29 cellular contexts compared by ENCODE assay signal in genomic region chr7:130288829-130289228, GRCh38. TPM values are rescaled to one million over a fixed set of nuclear protein-coding genes. Genes with fewer than 3 reads are reported as not detected.
A peak's percentile ranks its signal among the peaks of the same experiment; 100 is the strongest.
DNase-seq lines count a peak whose midpoint lies in the region; ATAC-seq and TF ChIP-seq lines count a peak whose summit lies in the region.
"Had no signal": no experiment of that assay in that cellular context is flagged by ENCODE, and none has a peak within 500 bp of the region (broad histone marks: within the 10 kb centered on the region; RNA-seq: fewer than 3 reads in every experiment).

No MANE protein-coding gene starts in this region.

- peaks cover 47% of the 10 kb centered on the region for H3K4me1 ChIP-seq in PC-9 (replicated peaks; ENCODE audit: insufficient read depth)
- H3K4me1 ChIP-seq: esophagus muscularis mucosa, gastroesophageal sphincter, lower lobe of right lung had no signal

- peaks cover 29% of the 10 kb centered on the region for H3F3A ChIP-seq in PC-9 (ENCODE audit: insufficient read depth, low read depth)

- BruUV-seq in Calu3 (replicated peaks; lab: Mats Ljungman, UMichigan): no TSS peak
- no TSS peak for BruUV-seq in PC-9 (replicated peaks; lab: Mats Ljungman, UMichigan)

- no peaks in the 10 kb centered on the region for H3K79me2 ChIP-seq in PC-9 (ENCODE audit: low read depth)

- CTCF ChIA-PET in Calu3 (lab: Charles Lee) (no interaction called here), PC-9 (lab: Charles Lee) (no interaction called here)

- H3K4me1 Mint-ChIP-seq in Calu3 (ENCODE audit: low read depth, unreplicated experiment): peaks cover 7% of the 10 kb centered on the region
- H3K4me1 Mint-ChIP-seq: activated naive CD8-positive, alpha-beta T cell treated with anti-CD3 and anti-CD28 coated beads, Interleukin-2, amount 10 ng/mL, durations not matched to agents 7 days and 5 days had no signal

- no peaks in the 10 kb centered on the region for H3K9me3 Mint-ChIP-seq in Calu3 (ENCODE audit: low read depth, unreplicated experiment)

- H3K27me3 Mint-ChIP-seq in Calu3 (ENCODE audit: unreplicated experiment): peaks cover 10% of the 10 kb centered on the region
- H3K27me3 Mint-ChIP-seq: CD4-positive, alpha-beta T cell had no signal

- H3K27me3 ChIP-seq in PC-9 (ENCODE audit: insufficient read depth, low read depth): no peaks in the 10 kb centered on the region
- H3K27me3 ChIP-seq: esophagus muscularis mucosa, gastroesophageal sphincter, SJSA1, suprapubic skin, vagina had no signal

- peak; percentile 64 for ATAC-seq in esophagus mucosa
- ATAC-seq: gastroesophageal sphincter, lower lobe of right lung, Panc1, T-helper 17 cell had no signal

- H3K36me3 ChIP-seq in PC-9 (ENCODE audit: low read depth): no peaks in the 10 kb centered on the region
- H3K36me3 ChIP-seq: esophagus muscularis mucosa, gastroesophageal sphincter, lower lobe of right lung, SJSA1, suprapubic skin, vagina had no signal

- POLR2A ChIA-PET in PC-9 (lab: Charles Lee; ENCODE audit: unreplicated experiment): interaction anchor here (0.6 kb wide), 1 partner anchor 218 kb away, joined by 3 read pairs; the partner anchor contains the start of gene KLHDC10

- H3K4me3 ChIP-seq in PC-9: no peak overlapping the region
- H3K4me3 ChIP-seq: esophagus muscularis mucosa, gastroesophageal sphincter, lower lobe of right lung, SJSA1, suprapubic skin, vagina had no signal

- H3K36me3 Mint-ChIP-seq in Calu3 (ENCODE audit: insufficient read depth, unreplicated experiment): no peaks in the 10 kb centered on the region
- H3K36me3 Mint-ChIP-seq: activated naive CD8-positive, alpha-beta T cell treated with anti-CD3 and anti-CD28 coated beads, Interleukin-2, amount 10 ng/mL, durations not matched to agents 7 days and 5 days had no signal

- H3K9me2 ChIP-seq in PC-9 (ENCODE audit: insufficient read depth): no peaks in the 10 kb centered on the region

- intact Hi-C loops in Calu3 (cut with micrococcal nuclease; ENCODE audit: unreplicated experiment) (no loop called here), PC-9 (cut with micrococcal nuclease; ENCODE audit: unreplicated experiment) (no loop called here)

- H3K4me2 ChIP-seq in PC-9: peak overlapping the region; percentile 8; the same call in 1 of the 2 replicates

- no peak overlapping the region for H3K27ac Mint-ChIP-seq in Calu3 (ENCODE audit: unreplicated experiment)
- H3K27ac Mint-ChIP-seq: activated naive CD8-positive, alpha-beta T cell treated with anti-CD3 and anti-CD28 coated beads, Interleukin-2, amount 10 ng/mL, durations not matched to agents 7 days and 5 days; CD4-positive, alpha-beta T cell; T-helper 17 cell had no signal

- H3K9me3 ChIP-seq in PC-9 (ENCODE audit: insufficient read depth, low read depth): peaks cover 3% of the 10 kb centered on the region; the same call in 1 of the 2 replicates
- H3K9me3 ChIP-seq: esophagus muscularis mucosa, gastroesophageal sphincter, lower lobe of right lung, SJSA1, suprapubic skin, vagina had no signal

- peak; percentile 2 for DNase-seq in Calu3
- peak; percentile 27 for DNase-seq in LHCN-M2 (ENCODE audit: low read depth)
- DNase-seq in PC-9: peak in 1 of 2 experiments; percentile 29
- no peak for DNase-seq in NCI-H187 treated with DMSO at 0.1 percent for 48 hours (lab: John Stamatoyannopoulos, UW)
- no peak for DNase-seq in NCI-H2029 treated with DMSO at 0.1 percent for 48 hours (lab: John Stamatoyannopoulos, UW)
- DNase-seq in activated T-cell treated with anti-CD3 and anti-CD28 coated beads, Interleukin-2, amount 50 U/mL, for 1 hour: no peak
- DNase-seq: activated CD8-positive, alpha-beta memory T cell treated with anti-CD3 and anti-CD28 coated beads, Interleukin-2, amount 50 U/mL, for 4 hours; activated naive CD8-positive, alpha-beta T cell treated with anti-CD3 and anti-CD28 coated beads, Interleukin-2, amount 10 ng/mL, durations not matched to agents 7 days and 5 days; CD4-positive, alpha-beta T cell; effector CD4-positive, alpha-beta T cell; HCEC 1CT; islet precursor cell; KBM-7; lower lobe of right lung; NCI-H1092; NCI-H2081 treated with DMSO at 0.1 percent for 48 hours; NCI-H774; stimulated activated CD4-positive, alpha-beta T cell treated with anti-CD3 and anti-CD28 coated beads, Interleukin-1b, Interleukin-23, amount 100 ng/mL, for 48 hours; T-helper 17 cell had no signal

- H4K20me1 ChIP-seq in PC-9 (ENCODE audit: insufficient read depth): no peaks in the 10 kb centered on the region

- TF ChIP-seq CTCF in Calu3 (IDR thresholded peaks at IDR 0.05; ENCODE audit: unreplicated experiment) (no peak), PC-9 (conservative IDR thresholded peaks at IDR 0.05) (no peak)

- H3K4me3 Mint-ChIP-seq in Calu3 (ENCODE audit: low read depth, unreplicated experiment): no peak overlapping the region
- H3K4me3 Mint-ChIP-seq: activated naive CD8-positive, alpha-beta T cell treated with anti-CD3 and anti-CD28 coated beads, Interleukin-2, amount 10 ng/mL, durations not matched to agents 7 days and 5 days; CD4-positive, alpha-beta T cell; T-helper 17 cell had no signal

- no peak overlapping the region for H3K27ac ChIP-seq in PC-9
- H3K27ac ChIP-seq: esophagus muscularis mucosa, gastroesophageal sphincter, lower lobe of right lung, SJSA1, suprapubic skin, vagina had no signal

- no peak overlapping the region for H2AFZ ChIP-seq in PC-9

RNA-seq across cellular contexts. Expression of gene CPA4, which starts 4.1 kb away (rescaled TPM):
- total RNA-seq in Calu3 (2022): not detected in 2 replicates
- 90.5 and 118 TPM in 2 replicates for total RNA-seq in LHCN-M2 (2014; rRNA removed)
- 238 TPM for polyA plus RNA-seq in LHCN-M2 (2012)
- 4.2 and 9.8 TPM in 2 replicates for total RNA-seq in PC-9 (2021)
- total RNA-seq in esophagus mucosa: 9.4 TPM
- total RNA-seq: activated naive CD8-positive, alpha-beta T cell treated with anti-CD3 and anti-CD28 coated beads, Interleukin-2, amount 10 ng/mL, durations not matched to agents 7 days and 5 days; CD4-positive, alpha-beta T cell; esophagus muscularis mucosa; lower lobe of right lung; T-helper 17 cell had no signal

RNA-seq across cellular contexts. Expression of gene CPA2, which starts 22.2 kb away (rescaled TPM):
- total RNA-seq in Calu3 (2022): not detected in 2 replicates
- total RNA-seq in LHCN-M2 (2014; rRNA removed): not detected in 2 replicates
- not detected for polyA plus RNA-seq in LHCN-M2 (2012)
- total RNA-seq in PC-9 (2021): not detected in 2 replicates
- not detected for total RNA-seq in esophagus mucosa
- total RNA-seq: activated naive CD8-positive, alpha-beta T cell treated with anti-CD3 and anti-CD28 coated beads, Interleukin-2, amount 10 ng/mL, durations not matched to agents 7 days and 5 days; CD4-positive, alpha-beta T cell; chondrocyte; esophagus muscularis mucosa; gastroesophageal sphincter; lower lobe of right lung; pulmonary artery endothelial cell; SJSA1; suprapubic skin; T-helper 17 cell; vagina had no signal

RNA-seq across cellular contexts. Expression of gene CPA5, which starts 55.8 kb away (rescaled TPM):
- total RNA-seq in Calu3 (2022): not detected in 2 replicates
- total RNA-seq in LHCN-M2 (2014; rRNA removed): 0.06 TPM in 1 of 2 replicates, not detected in the other
- polyA plus RNA-seq in LHCN-M2 (2012): 1.4 TPM
- not detected in 2 replicates for total RNA-seq in PC-9 (2021)
- not detected for total RNA-seq in esophagus mucosa
- total RNA-seq: CD4-positive, alpha-beta T cell; chondrocyte; esophagus muscularis mucosa; gastroesophageal sphincter; lower lobe of right lung; pulmonary artery endothelial cell; skeletal muscle tissue; vagina had no signal

Comparison
In these comparisons a context has a peak if more than half of its experiments do, and no peak if none do; other contexts are left out.
1. DNase-seq: peak in Calu3 (single experiment) and LHCN-M2 (single experiment); none in NCI-H187 treated with DMSO at 0.1 percent for 48 hours (single experiment), NCI-H2029 treated with DMSO at 0.1 percent for 48 hours (single experiment) and activated T-cell treated with anti-CD3 and anti-CD28 coated beads, Interleukin-2, amount 50 U/mL, for 1 hour (single experiment).